7 cellular contexts compared by ENCODE assay signal in genomic region chr7:103988468-103989199, GRCh38.
DNase-seq lines count a peak whose midpoint lies in the region; ATAC-seq, FAIRE-seq and TF ChIP-seq lines count a peak whose summit lies in the region.

No MANE protein-coding gene starts in this region.

- DNase-seq in GM10248 (ENCODE audit: extremely low spot score), result peak; percentile 8
- peak; percentile 62 for DNase-seq in NCI-H2171 treated with DMSO at 0.1 percent for 48 hours (lab: John Stamatoyannopoulos, UW)
- DNase-seq in fibroblast of pulmonary artery (ENCODE audit: low read depth), result no peak
- DNase-seq in T1000 (lab: John Stamatoyannopoulos, UW), result no peak
- DNase-seq in GM19239 (ENCODE audit: insufficient read length, low spot score), result no peak

- CTCF ChIA-PET in GM10248 (lab: Yijun Ruan, JAX), result no interaction called here

- H3K36me3 ChIP-seq in rectal smooth muscle tissue (ENCODE audit: control insufficient read depth, insufficient read depth, low read length), result no peaks in the 10 kb centered on the region

- H3K4me3 ChIP-seq in fibroblast of pulmonary artery (replicated peaks; ENCODE audit: low read depth, low read length), result peak overlapping the region; percentile 33
- H3K4me3 ChIP-seq in rectal smooth muscle tissue (ENCODE audit: low read length), result peak overlapping the region; percentile 32

- TF ChIP-seq CTCF in GM10248 (IDR thresholded peaks at IDR 0.05; ENCODE audit: control extremely low read depth, extremely low read depth, low read depth, missing control alignments) (no peak), fibroblast of pulmonary artery (IDR thresholded peaks at IDR 0.05; ENCODE audit: low read length, missing control alignments) (no peak)

- POLR2A ChIA-PET in GM10248 (lab: Yijun Ruan, JAX), result no interaction called here

- peaks cover 6% of the 10 kb centered on the region for H3K27me3 ChIP-seq in rectal smooth muscle tissue (ENCODE audit: control insufficient read depth, insufficient read depth, low read length)

- ATAC-seq in HG02840 (IDR thresholded peaks at IDR 0.05; ENCODE audit: low FRiP score, unreplicated experiment), result no peak

- no peak overlapping the region for H3K27ac ChIP-seq in rectal smooth muscle tissue (ENCODE audit: low read depth, low read length)

- no peak for FAIRE-seq in GM19239 (lab: Jason Lieb, UNC)

- H3K4me1 ChIP-seq in rectal smooth muscle tissue (ENCODE audit: control insufficient read depth, insufficient read depth, low read length), result no peaks in the 10 kb centered on the region

- no peak overlapping the region for H3K9ac ChIP-seq in rectal smooth muscle tissue (ENCODE audit: low read length)

Comparison
In these comparisons a context has a peak if more than half of its experiments do, and no peak if none do; other contexts are left out.
1. DNase-seq: peak in GM10248 (single experiment) and NCI-H2171 treated with DMSO at 0.1 percent for 48 hours (single experiment); none in fibroblast of pulmonary artery (single experiment), T1000 (single experiment) and GM19239 (single experiment).